ENCODE assay signal across 9 cellular contexts in the genomic region with DNA sequence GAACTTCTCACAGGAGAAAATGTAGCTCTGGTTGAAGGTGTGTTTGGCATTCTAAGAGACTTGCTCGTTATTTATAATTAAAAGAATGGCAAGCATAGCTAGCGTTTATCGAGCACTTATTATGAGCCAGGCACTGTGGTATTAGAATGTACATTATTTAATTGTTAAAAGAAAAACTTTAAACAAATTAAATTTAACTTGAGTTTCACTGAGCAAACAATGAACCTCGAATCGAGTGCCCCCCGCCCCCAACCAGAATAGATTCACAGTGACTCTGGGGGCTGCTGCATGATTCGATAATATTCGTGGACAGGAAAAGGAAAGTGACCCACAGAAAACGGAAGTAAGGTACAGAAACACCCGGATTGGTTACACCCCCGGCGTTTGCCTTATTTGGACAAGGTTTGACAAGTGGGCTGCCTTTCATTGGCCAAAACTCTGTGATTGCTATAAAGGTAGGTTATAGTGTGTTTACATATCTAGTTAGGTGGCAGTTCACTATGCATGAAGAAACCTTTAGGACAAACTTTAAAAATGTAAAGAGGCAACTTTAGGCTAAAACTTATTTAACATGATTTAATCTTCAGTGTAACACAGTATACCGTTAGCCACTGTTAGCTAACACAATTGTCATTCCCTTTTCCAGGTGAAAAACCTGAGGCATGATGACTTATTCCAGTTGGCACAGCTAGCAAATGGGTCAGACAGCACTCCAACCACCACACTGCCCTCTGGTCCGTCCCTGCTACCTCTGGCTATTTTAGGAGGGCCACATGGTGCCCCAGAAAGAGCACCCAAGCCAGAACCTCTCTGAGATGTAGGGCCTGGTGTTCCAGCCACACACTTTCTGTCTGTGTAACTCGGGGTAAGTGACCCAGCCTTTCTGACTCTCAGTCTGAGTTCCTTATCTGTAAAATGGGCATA. TPM values are rescaled to one million over a fixed set of nuclear protein-coding genes. Genes with fewer than 3 reads are reported as not detected.
DNase-seq lines count a peak whose midpoint lies in the region; ATAC-seq and TF ChIP-seq lines count a peak whose summit lies in the region.
"Had no signal": no experiment of that assay in that cellular context is flagged by ENCODE, and none has a peak within 500 bp of the region (broad histone marks: within the 10 kb centered on the region; RNA-seq: fewer than 3 reads in every experiment).

No MANE protein-coding gene starts in this region.

- no peak overlapping the region for H3K4me3 Mint-ChIP-seq in activated T-helper 2 cell treated with anti-CD3 and anti-CD28 coated beads, Interferon-gamma antibody, Interleukin-2, Interleukin-4, amounts not matched to agents 10 μg/mL and 5 μg/mL and 100 μg/mL, durations not matched to agents 14 hours and 24 hours and 36 hours (ENCODE audit: low read depth)
- H3K4me3 Mint-ChIP-seq in naive thymus-derived CD4-positive, alpha-beta T cell = peak overlapping the region in 2 of 10 donors; percentile 12 to 19

- intact Hi-C loops in activated T-helper 2 cell treated with anti-CD3 and anti-CD28 coated beads, Interferon-gamma antibody, Interleukin-2, Interleukin-4, amounts not matched to agents 10 μg/mL and 5 μg/mL and 100 μg/mL, durations not matched to agents 14 hours and 24 hours and 36 hours (cut with micrococcal nuclease) = no loop called here
- intact Hi-C loops in naive thymus-derived CD4-positive, alpha-beta T cell (cut with micrococcal nuclease) = loop anchor here (1.0 kb wide), 2 partner anchors 33 to 45 kb away; no protein-coding TSS in a partner anchor
- intact Hi-C loops in tibial artery (cut with DNase I; ENCODE audit: low total_unique reads) = no loop called here

- no peaks in the 10 kb centered on the region for H3K36me3 Mint-ChIP-seq in activated T-helper 2 cell treated with anti-CD3 and anti-CD28 coated beads, Interferon-gamma antibody, Interleukin-2, Interleukin-4, amounts not matched to agents 10 μg/mL and 5 μg/mL and 100 μg/mL, durations not matched to agents 14 hours and 24 hours and 36 hours (ENCODE audit: low read depth)
- H3K36me3 Mint-ChIP-seq in naive thymus-derived CD4-positive, alpha-beta T cell = no peaks in the 10 kb centered on the region

- no peak overlapping the region for H3K9ac ChIP-seq in Karpas-422 (ENCODE audit: low read length)

- peak overlapping the region; percentile 30 for H3K27ac Mint-ChIP-seq in activated T-helper 2 cell treated with anti-CD3 and anti-CD28 coated beads, Interferon-gamma antibody, Interleukin-2, Interleukin-4, amounts not matched to agents 10 μg/mL and 5 μg/mL and 100 μg/mL, durations not matched to agents 14 hours and 24 hours and 36 hours
- peak overlapping the region in 8 of 9 donors; percentile 12 to 91 (median 66) for H3K27ac Mint-ChIP-seq in naive thymus-derived CD4-positive, alpha-beta T cell

- no peak overlapping the region for H3K4me3 ChIP-seq in Karpas-422 (ENCODE audit: low read length)
- H3K4me3 ChIP-seq in naive thymus-derived CD4-positive, alpha-beta T cell (ENCODE audit: low read length) = no peak overlapping the region
- H3K4me3 ChIP-seq in tibial artery = no peak overlapping the region

- ATAC-seq in naive thymus-derived CD4-positive, alpha-beta T cell = no peak
- no peak for ATAC-seq in GM18868 (IDR thresholded peaks at IDR 0.05; ENCODE audit: unreplicated experiment)
- no peak for ATAC-seq in GM19455 (IDR thresholded peaks at IDR 0.05; ENCODE audit: unreplicated experiment)

- no peak overlapping the region for H3K27ac ChIP-seq in Karpas-422 (ENCODE audit: low read length)
- no peak overlapping the region for H3K27ac ChIP-seq in naive thymus-derived CD4-positive, alpha-beta T cell (ENCODE audit: low read depth, low read length)
- H3K27ac ChIP-seq in tibial artery = no peak overlapping the region

- H2AFZ ChIP-seq in Karpas-422 (ENCODE audit: low read length) = no peak overlapping the region

- H3K4me1 ChIP-seq in Karpas-422 (ENCODE audit: low read length) (peaks cover 2% of the 10 kb centered on the region; the same call in 1 of the 2 replicates), tibial artery (peaks cover 0 to 29% (median 10%) of the 10 kb centered on the region in 4 donors)
- no peaks in the 10 kb centered on the region for H3K4me1 ChIP-seq in naive thymus-derived CD4-positive, alpha-beta T cell (ENCODE audit: control insufficient read depth in 2 of 2, insufficient read depth in 2 of 2, low read length in 2 of 2)

- no peak for TF ChIP-seq CTCF in tibial artery (IDR thresholded peaks at IDR 0.05)

- no peaks in the 10 kb centered on the region for H3K27me3 Mint-ChIP-seq in activated T-helper 2 cell treated with anti-CD3 and anti-CD28 coated beads, Interferon-gamma antibody, Interleukin-2, Interleukin-4, amounts not matched to agents 10 μg/mL and 5 μg/mL and 100 μg/mL, durations not matched to agents 14 hours and 24 hours and 36 hours (ENCODE audit: low read depth)
- no peaks in the 10 kb centered on the region for H3K27me3 Mint-ChIP-seq in naive thymus-derived CD4-positive, alpha-beta T cell

- H3K9me3 Mint-ChIP-seq in activated T-helper 2 cell treated with anti-CD3 and anti-CD28 coated beads, Interferon-gamma antibody, Interleukin-2, Interleukin-4, amounts not matched to agents 10 μg/mL and 5 μg/mL and 100 μg/mL, durations not matched to agents 14 hours and 24 hours and 36 hours = no peaks in the 10 kb centered on the region
- no peaks in the 10 kb centered on the region for H3K9me3 Mint-ChIP-seq in naive thymus-derived CD4-positive, alpha-beta T cell

- H3K4me2 ChIP-seq in Karpas-422 (ENCODE audit: low read depth, low read length, poor library complexity, severe bottlenecking) = no peak overlapping the region

- peak; percentile 77 for DNase-seq in CD1c-positive myeloid dendritic cell (ENCODE audit: extremely low spot score)
- DNase-seq in Karpas-422 = peak; percentile 69
- no peak for DNase-seq in activated T-helper 2 cell treated with anti-CD3 and anti-CD28 coated beads, Interferon-gamma antibody, Interleukin-2, Interleukin-4, amounts not matched to agents 10 μg/mL and 5 μg/mL and 100 μg/mL, durations not matched to agents 14 hours and 24 hours and 36 hours (ENCODE audit: low spot score)
- no peak for DNase-seq in naive thymus-derived CD4-positive, alpha-beta T cell
- DNase-seq in tibial artery = no peak
- no peak for DNase-seq in DMS153 (lab: John Stamatoyannopoulos, UW)

- H3K27me3 ChIP-seq in Karpas-422 (ENCODE audit: low read length) (no peaks in the 10 kb centered on the region), tibial artery (no peaks in the 10 kb centered on the region)
- H3K27me3 ChIP-seq in naive thymus-derived CD4-positive, alpha-beta T cell (ENCODE audit: control insufficient read depth in 2 of 2, insufficient read depth in 2 of 2, low read length in 2 of 2) = no peaks in the 10 kb centered on the region

- CTCF ChIA-PET in naive thymus-derived CD4-positive, alpha-beta T cell (lab: Charles Lee) = interaction anchor here (0.6 to 8.4 kb wide), 14 partner anchors 9 to 173 kb away, joined by 3 to 139 read pairs (median 4); a partner anchor contains a TSS

- POLR2A ChIA-PET in naive thymus-derived CD4-positive, alpha-beta T cell (lab: Charles Lee) = interaction anchor here (0.6 to 14.2 kb wide), 9 partner anchors 8 to 233 kb away, joined by 3 to 342 read pairs (median 4); a partner anchor contains a TSS

- peaks cover 30% of the 10 kb centered on the region for H3K4me1 Mint-ChIP-seq in activated T-helper 2 cell treated with anti-CD3 and anti-CD28 coated beads, Interferon-gamma antibody, Interleukin-2, Interleukin-4, amounts not matched to agents 10 μg/mL and 5 μg/mL and 100 μg/mL, durations not matched to agents 14 hours and 24 hours and 36 hours (ENCODE audit: low read depth)
- H3K4me1 Mint-ChIP-seq in naive thymus-derived CD4-positive, alpha-beta T cell = peaks cover 21 to 44% (median 37%) of the 10 kb centered on the region in 7 donors

- H3K36me3 ChIP-seq in Karpas-422 (ENCODE audit: insufficient read depth, low read length) (no peaks in the 10 kb centered on the region), tibial artery (no peaks in the 10 kb centered on the region)
- H3K36me3 ChIP-seq in naive thymus-derived CD4-positive, alpha-beta T cell (ENCODE audit: control insufficient read depth in 2 of 3, insufficient read depth in 3 of 3, low read length in 3 of 3) = peaks cover 0 to 5% (median 0%) of the 10 kb centered on the region in 3 experiments

- H3K79me2 ChIP-seq in Karpas-422 (ENCODE audit: low read length) = no peaks in the 10 kb centered on the region

- no peaks in the 10 kb centered on the region for H3K9me2 ChIP-seq in Karpas-422 (replicated peaks; ENCODE audit: insufficient read depth, low read length)

- no peaks in the 10 kb centered on the region for H3K9me3 ChIP-seq in Karpas-422 (ENCODE audit: low read length)
- H3K9me3 ChIP-seq in naive thymus-derived CD4-positive, alpha-beta T cell (ENCODE audit: control insufficient read depth in 2 of 3, low read length in 3 of 3) = no peaks in the 10 kb centered on the region
- H3K9me3 ChIP-seq in tibial artery = no peaks in the 10 kb centered on the region

- no peaks in the 10 kb centered on the region for H4K20me1 ChIP-seq in Karpas-422 (ENCODE audit: insufficient read depth, low read depth, low read length)

RNA-seq across cellular contexts. Expression of a gene that starts 7.1 kb away (rescaled TPM):
- not detected in 2 replicates for total RNA-seq in Karpas-422 (2014; rRNA removed; shearing (Covaris generic); ENCODE audit: low replicate concordance)
- not detected in 2 replicates for total RNA-seq in activated T-helper 2 cell treated with anti-CD3 and anti-CD28 coated beads, Interferon-gamma antibody, Interleukin-2, Interleukin-4, amounts not matched to agents 10 μg/mL and 5 μg/mL and 100 μg/mL, durations not matched to agents 14 hours and 24 hours and 36 hours
- 1 to 10 TPM in 4 of 5 experiments, under 1 TPM in 1; 0.22 to 5.3 (median 3.6) TPM for total RNA-seq in naive thymus-derived CD4-positive, alpha-beta T cell
- polyA plus RNA-seq in naive thymus-derived CD4-positive, alpha-beta T cell = 1 to 10 TPM in 1 of 2 donors, under 1 TPM in 1; 0.84 to 1.2 TPM

RNA-seq across cellular contexts. Expression of a gene that starts 15.7 kb away (rescaled TPM):
- total RNA-seq in Karpas-422 (2014; rRNA removed; shearing (Covaris generic); ENCODE audit: low replicate concordance) = not detected in 2 replicates
- 0.32 and 0.50 TPM in 2 replicates for total RNA-seq in activated T-helper 2 cell treated with anti-CD3 and anti-CD28 coated beads, Interferon-gamma antibody, Interleukin-2, Interleukin-4, amounts not matched to agents 10 μg/mL and 5 μg/mL and 100 μg/mL, durations not matched to agents 14 hours and 24 hours and 36 hours
- 10 to 100 TPM in 1 of 5 experiments, 1 to 10 TPM in 3, under 1 TPM in 1; 0.34 to 25.2 (median 2.2) TPM for total RNA-seq in naive thymus-derived CD4-positive, alpha-beta T cell
- polyA plus RNA-seq in naive thymus-derived CD4-positive, alpha-beta T cell = not detected

RNA-seq across cellular contexts. Expression of a gene that starts 26.4 kb away (rescaled TPM):
- 0.72 TPM in 1 of 2 replicates, not detected in the other for total RNA-seq in Karpas-422 (2014; rRNA removed; shearing (Covaris generic); ENCODE audit: low replicate concordance)
- 37.6 TPM in 2 replicates for total RNA-seq in activated T-helper 2 cell treated with anti-CD3 and anti-CD28 coated beads, Interferon-gamma antibody, Interleukin-2, Interleukin-4, amounts not matched to agents 10 μg/mL and 5 μg/mL and 100 μg/mL, durations not matched to agents 14 hours and 24 hours and 36 hours
- total RNA-seq in naive thymus-derived CD4-positive, alpha-beta T cell = 10 to 100 TPM; 40.9 to 99.4 (median 67.3) TPM
- polyA plus RNA-seq in naive thymus-derived CD4-positive, alpha-beta T cell = 10 to 100 TPM; 24.1 to 46.3 TPM

RNA-seq across cellular contexts. Expression of a gene that starts 57.7 kb away (rescaled TPM):
- not detected in 2 replicates for total RNA-seq in Karpas-422 (2014; rRNA removed; shearing (Covaris generic); ENCODE audit: low replicate concordance)
- not detected in 2 replicates for total RNA-seq in activated T-helper 2 cell treated with anti-CD3 and anti-CD28 coated beads, Interferon-gamma antibody, Interleukin-2, Interleukin-4, amounts not matched to agents 10 μg/mL and 5 μg/mL and 100 μg/mL, durations not matched to agents 14 hours and 24 hours and 36 hours
- total RNA-seq in naive thymus-derived CD4-positive, alpha-beta T cell = not detected
- 1 to 10 TPM in 1 of 2 donors, under 1 TPM in 1; 0.15 to 1.3 TPM for polyA plus RNA-seq in naive thymus-derived CD4-positive, alpha-beta T cell
- total RNA-seq: T-helper 2 cell treated with Interferon-gamma antibody and Interleukin-4, amounts not matched to agents 100 ng/mL and 5 ng/mL, for 36 hours had no signal

Comparison
In these comparisons a context has a peak if more than half of its experiments do, and no peak if none do; other contexts are left out.
1. DNase-seq: peak in CD1c-positive myeloid dendritic cell (single experiment) and Karpas-422 (single experiment); none in activated T-helper 2 cell treated with anti-CD3 and anti-CD28 coated beads, Interferon-gamma antibody, Interleukin-2, Interleukin-4, amounts not matched to agents 10 μg/mL and 5 μg/mL and 100 μg/mL, durations not matched to agents 14 hours and 24 hours and 36 hours (single experiment), naive thymus-derived CD4-positive, alpha-beta T cell (0 of 9), tibial artery (0 of 2) and DMS153 (single experiment).
2. RNA of a gene that starts 26.4 kb away (total RNA-seq): 40.9 to 99.4 TPM in naive thymus-derived CD4-positive, alpha-beta T cell and 37.6 TPM in activated T-helper 2 cell treated with anti-CD3 and anti-CD28 coated beads, Interferon-gamma antibody, Interleukin-2, Interleukin-4, amounts not matched to agents 10 μg/mL and 5 μg/mL and 100 μg/mL, durations not matched to agents 14 hours and 24 hours and 36 hours; 0.72 TPM in Karpas-422; every median in the first group is over 10 times any median in the second.
3. intact Hi-C loops: an anchor here in naive thymus-derived CD4-positive, alpha-beta T cell (1.0 kb wide); none called in activated T-helper 2 cell treated with anti-CD3 and anti-CD28 coated beads, Interferon-gamma antibody, Interleukin-2, Interleukin-4, amounts not matched to agents 10 μg/mL and 5 μg/mL and 100 μg/mL, durations not matched to agents 14 hours and 24 hours and 36 hours and tibial artery.